21 cellular contexts compared by ENCODE assay signal in the genomic region with DNA sequence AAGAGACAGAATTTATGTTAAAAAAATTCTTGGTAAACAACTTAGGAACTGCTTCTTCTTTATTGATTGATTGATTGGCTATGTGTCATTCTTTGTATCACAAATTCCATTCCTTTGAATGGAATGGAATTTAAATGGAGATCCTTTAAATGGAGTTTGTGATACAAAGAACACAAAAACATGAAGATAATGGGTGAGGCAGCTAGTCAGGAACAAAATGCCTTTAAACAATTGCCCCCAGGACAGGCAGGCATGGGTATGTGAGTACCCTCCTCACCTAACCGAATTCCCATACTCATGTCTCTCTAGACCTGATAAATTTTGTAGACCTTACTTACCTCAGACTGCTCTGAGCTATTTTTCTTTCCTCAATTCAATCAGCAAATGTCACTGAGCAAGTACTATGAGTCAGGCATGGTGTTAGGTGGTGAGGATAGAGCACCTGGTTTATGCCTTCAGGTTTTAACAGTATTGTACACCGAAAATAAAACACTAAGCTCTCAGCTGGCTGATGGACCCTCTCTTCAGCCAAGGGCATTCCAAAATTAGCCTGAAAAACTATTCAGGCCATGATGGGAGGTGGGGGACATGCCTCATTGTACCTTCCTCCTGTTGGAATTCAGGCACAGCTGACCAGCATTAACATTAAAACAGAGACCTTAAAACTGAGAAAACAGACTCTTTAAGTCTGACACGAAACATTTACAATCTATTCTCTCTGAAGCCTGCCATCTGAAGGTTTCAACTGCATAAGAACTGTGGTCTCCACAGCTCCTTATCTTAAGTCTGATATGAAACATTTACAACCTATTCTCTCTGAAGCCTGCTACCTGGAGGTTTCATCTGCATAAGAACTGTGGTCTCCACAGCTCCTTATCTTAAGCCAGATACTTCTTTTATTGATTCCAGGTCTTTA. TPM values are rescaled to one million over a fixed set of nuclear protein-coding genes. Genes with fewer than 3 reads are reported as not detected.
"Had no signal": no experiment of that assay in that cellular context is flagged by ENCODE, and none has a peak within 500 bp of the region (broad histone marks: within the 10 kb centered on the region; RNA-seq: fewer than 3 reads in every experiment).

No MANE protein-coding gene starts in this region.

- H3K4me3 Mint-ChIP-seq: activated CD4-positive, alpha-beta T cell treated with anti-CD3 and anti-CD28 coated beads, Interleukin-2, amount 10 ng/mL, durations not matched to agents 24 days and 14 days; activated naive CD4-positive, alpha-beta T cell treated with anti-CD3 and anti-CD28 coated beads, Interleukin-2, amount 10 ng/mL, durations not matched to agents 7 days and 5 days; activated T-cell treated with anti-CD3 and anti-CD28 coated beads, Interleukin-2, amount 50 U/mL, for 4 hours; naive thymus-derived CD8-positive, alpha-beta T cell; stimulated activated naive CD8-positive, alpha-beta T cell treated with anti-CD3 and anti-CD28 coated beads, Interleukin-15, Interleukin-2, amounts not matched to agents 100 ng/mL and 50 ng/mL, for 24 hours had no signal

- H3K27me3 ChIP-seq: right lobe of liver, tibial nerve, uterus had no signal

- H3K27ac Mint-ChIP-seq: activated CD4-positive, alpha-beta T cell treated with anti-CD3 and anti-CD28 coated beads, Interleukin-2, amount 10 ng/mL, durations not matched to agents 24 days and 14 days; activated naive CD4-positive, alpha-beta T cell treated with anti-CD3 and anti-CD28 coated beads, Interleukin-2, amount 10 ng/mL, durations not matched to agents 7 days and 5 days; naive thymus-derived CD8-positive, alpha-beta T cell; stimulated activated naive CD8-positive, alpha-beta T cell treated with anti-CD3 and anti-CD28 coated beads, Interleukin-15, Interleukin-2, amounts not matched to agents 100 ng/mL and 50 ng/mL, for 24 hours had no signal

- H3K4me3 ChIP-seq: esophagus squamous epithelium, right lobe of liver, tibial nerve, uterus had no signal

- DNase-seq: activated CD4-positive, alpha-beta T cell treated with anti-CD3 and anti-CD28 coated beads, Interleukin-2, amount 10 ng/mL, durations not matched to agents 24 days and 14 days; activated CD4-positive, CD25-positive, alpha-beta regulatory T cell; activated CD8-positive, alpha-beta memory T cell treated with anti-CD3 and anti-CD28 coated beads, Interleukin-2, amount 50 U/mL, for 4 hours; activated naive CD4-positive, alpha-beta T cell treated with anti-CD3 and anti-CD28 coated beads, Interleukin-2, amount 10 ng/mL, durations not matched to agents 7 days and 5 days; activated T-cell treated with anti-CD3 and anti-CD28 coated beads, Interleukin-2, amount 50 U/mL, for 4 hours; aorta; brain microvascular endothelial cell; cortex of kidney; esophagus squamous epithelium; hippocampal formation; mesenchymal stem cell; naive thymus-derived CD8-positive, alpha-beta T cell; right lobe of liver; small intestine; stimulated activated CD4-positive, alpha-beta T cell treated with anti-CD3 and anti-CD28 coated beads, Interleukin-15, amount 100 ng/mL, for 24 hours; stimulated activated CD4-positive, alpha-beta T cell treated with anti-CD3 and anti-CD28 coated beads, Interleukin-2, amount 100 ng/mL, for 48 hours; T-helper 9 cell; uterus had no signal

- H3K36me3 Mint-ChIP-seq: activated naive CD4-positive, alpha-beta T cell treated with anti-CD3 and anti-CD28 coated beads, Interleukin-2, amount 10 ng/mL, durations not matched to agents 7 days and 5 days; naive thymus-derived CD8-positive, alpha-beta T cell had no signal

- H3K79me2 ChIP-seq: parathyroid adenoma had no signal

- H3K36me3 ChIP-seq: brain microvascular endothelial cell, esophagus squamous epithelium, right lobe of liver, tibial nerve, uterus had no signal

- H3K27ac ChIP-seq: brain microvascular endothelial cell, esophagus squamous epithelium, parathyroid adenoma, right lobe of liver, tibial nerve, uterus had no signal

- H2AFZ ChIP-seq: parathyroid adenoma had no signal

- H3K4me1 ChIP-seq: esophagus squamous epithelium, parathyroid adenoma, right lobe of liver, uterus had no signal

- H3K9ac ChIP-seq: parathyroid adenoma had no signal

- ATAC-seq: activated T-cell treated with anti-CD3 and anti-CD28 coated beads, Interleukin-2, amount 50 U/mL, for 4 hours; naive thymus-derived CD8-positive, alpha-beta T cell; right lobe of liver had no signal

- H3K27me3 Mint-ChIP-seq: stimulated activated naive CD8-positive, alpha-beta T cell treated with anti-CD3 and anti-CD28 coated beads, Interleukin-15, Interleukin-2, amounts not matched to agents 100 ng/mL and 50 ng/mL, for 24 hours had no signal

- H3K4me1 Mint-ChIP-seq: activated CD4-positive, alpha-beta T cell treated with anti-CD3 and anti-CD28 coated beads, Interleukin-2, amount 10 ng/mL, durations not matched to agents 24 days and 14 days; activated naive CD4-positive, alpha-beta T cell treated with anti-CD3 and anti-CD28 coated beads, Interleukin-2, amount 10 ng/mL, durations not matched to agents 7 days and 5 days; naive thymus-derived CD8-positive, alpha-beta T cell had no signal

- H3K9me3 ChIP-seq: esophagus squamous epithelium, right lobe of liver, tibial nerve, uterus had no signal

- H3K9me3 Mint-ChIP-seq: activated CD4-positive, alpha-beta T cell treated with anti-CD3 and anti-CD28 coated beads, Interleukin-2, amount 10 ng/mL, durations not matched to agents 24 days and 14 days; activated naive CD4-positive, alpha-beta T cell treated with anti-CD3 and anti-CD28 coated beads, Interleukin-2, amount 10 ng/mL, durations not matched to agents 7 days and 5 days; activated T-cell treated with anti-CD3 and anti-CD28 coated beads, Interleukin-2, amount 50 U/mL, for 4 hours; naive thymus-derived CD8-positive, alpha-beta T cell; stimulated activated naive CD8-positive, alpha-beta T cell treated with anti-CD3 and anti-CD28 coated beads, Interleukin-15, Interleukin-2, amounts not matched to agents 100 ng/mL and 50 ng/mL, for 24 hours had no signal

RNA-seq across cellular contexts. Expression of a gene that starts 58.9 kb away (rescaled TPM):
- polyA plus RNA-seq: naive thymus-derived CD8-positive, alpha-beta T cell had no signal
